10 cellular contexts compared by ENCODE assay signal in the genomic region with DNA sequence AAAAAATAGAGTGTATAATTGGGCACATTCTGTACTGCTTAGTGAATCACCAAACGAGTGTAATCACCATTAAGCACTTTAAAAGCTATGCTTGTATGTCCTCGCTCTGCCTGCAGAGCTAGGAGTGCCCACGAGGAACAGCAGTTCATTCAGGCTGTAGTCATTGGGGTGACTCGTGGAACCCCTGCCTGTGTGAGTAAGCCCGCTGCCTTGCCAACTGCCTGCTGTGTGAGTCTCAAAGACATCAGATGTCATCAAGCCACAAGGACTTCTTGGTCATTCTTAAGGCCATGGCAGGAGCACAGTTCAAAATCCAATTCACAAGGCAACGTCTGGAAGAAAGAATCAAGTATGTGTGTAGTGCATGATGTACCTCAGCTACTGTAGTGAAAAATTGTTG.
A peak's percentile ranks its signal among the peaks of the same experiment; 100 is the strongest.
DNase-seq lines count a peak whose midpoint lies in the region; ATAC-seq, FAIRE-seq and TF ChIP-seq lines count a peak whose summit lies in the region.
"Had no signal": no experiment of that assay in that cellular context is flagged by ENCODE, and none has a peak within 500 bp of the region (broad histone marks: within the 10 kb centered on the region; RNA-seq: fewer than 3 reads in every experiment).

No MANE protein-coding gene starts in this region.

- H3K36me3 Mint-ChIP-seq in progenitor cell of endocrine pancreas (ENCODE audit: insufficient read depth), result peaks cover 2% of the 10 kb centered on the region

- TF ChIP-seq CTCF in fibroblast of the aortic adventitia (IDR thresholded peaks at IDR 0.05; ENCODE audit: insufficient read depth, low read length) (peak; percentile 22), progenitor cell of endocrine pancreas (IDR thresholded peaks at IDR 0.05; ENCODE audit: unreplicated experiment) (no peak)

- H3K27ac Mint-ChIP-seq in progenitor cell of endocrine pancreas, result no peak overlapping the region

- no peaks in the 10 kb centered on the region for H3K9me3 Mint-ChIP-seq in progenitor cell of endocrine pancreas (ENCODE audit: low read depth)

- no peak overlapping the region for H3K4me3 ChIP-seq in fibroblast of the aortic adventitia (ENCODE audit: low read depth, low read length)

- H3K4me3 Mint-ChIP-seq in progenitor cell of endocrine pancreas (ENCODE audit: low read depth), result no peak overlapping the region

- no peaks in the 10 kb centered on the region for H3K27me3 Mint-ChIP-seq in progenitor cell of endocrine pancreas

- FAIRE-seq in RCC 7860 (lab: Jason Lieb, UNC), result peak; percentile 58
- FAIRE-seq: frontal cortex had no signal

- peaks cover 1% of the 10 kb centered on the region for H3K4me1 Mint-ChIP-seq in progenitor cell of endocrine pancreas (ENCODE audit: low read depth)

- peak; percentile 4 to 8 for DNase-seq in activated CD4-positive, alpha-beta T cell treated with anti-CD3 and anti-CD28 coated beads for 4 hours
- DNase-seq in activated CD4-positive, alpha-beta T cell treated with anti-CD3 and anti-CD28 coated beads, Interleukin-2, amount 50 U/mL, for 4 hours, result no peak
- DNase-seq in RCC 7860 (ENCODE audit: low spot score) (peak; percentile 79), fibroblast of the aortic adventitia (ENCODE audit: low read depth) (peak; percentile 57), SW480 (ENCODE audit: low spot score) (no peak), progenitor cell of endocrine pancreas (ENCODE audit: low spot score, unreplicated experiment) (no peak)
- DNase-seq in stimulated activated CD4-positive, alpha-beta T cell treated with anti-CD3 and anti-CD28 coated beads, Interleukin-4, amount 100 ng/mL, for 1 hour, result peak; percentile 4
- DNase-seq: Karpas-422 had no signal

- ATAC-seq in GM19463 (IDR thresholded peaks at IDR 0.05; ENCODE audit: unreplicated experiment), result no peak

Comparison
In these comparisons a context has a peak if more than half of its experiments do, and no peak if none do; other contexts are left out.
1. DNase-seq: peak in activated CD4-positive, alpha-beta T cell treated with anti-CD3 and anti-CD28 coated beads for 4 hours (2 of 2), RCC 7860 (single experiment), fibroblast of the aortic adventitia (single experiment) and stimulated activated CD4-positive, alpha-beta T cell treated with anti-CD3 and anti-CD28 coated beads, Interleukin-4, amount 100 ng/mL, for 1 hour (single experiment); none in activated CD4-positive, alpha-beta T cell treated with anti-CD3 and anti-CD28 coated beads, Interleukin-2, amount 50 U/mL, for 4 hours (0 of 2), SW480 (single experiment) and progenitor cell of endocrine pancreas (single experiment).